19 cellular contexts compared by ENCODE assay signal in genomic region chr2:177886824-177887223, GRCh38.
"Had no signal": no experiment of that assay in that cellular context is flagged by ENCODE, and none has a peak within 500 bp of the region (broad histone marks: within the 10 kb centered on the region; RNA-seq: fewer than 3 reads in every experiment).

No MANE protein-coding gene starts in this region.

- ATAC-seq: foreskin keratinocyte; natural killer cell; pancreas; stimulated activated naive B cell treated with anti-CD40 and anti-IgM and Interleukin-4, amounts not matched to agents 10 μg/mL and 1 μg/mL and 100 μg/mL, for 72 hours; upper lobe of right lung had no signal

- H3K27me3 ChIP-seq: esophagus muscularis mucosa, neutrophil, pancreas, right atrium auricular region, transverse colon, upper lobe of right lung, uterus had no signal

- H3K9me3 ChIP-seq: esophagus muscularis mucosa, neutrophil, pancreas, right atrium auricular region, thoracic aorta, transverse colon, upper lobe of right lung, uterus had no signal

- H3K27ac ChIP-seq: coronary artery, esophagus muscularis mucosa, foreskin keratinocyte, neutrophil, pancreas, right atrium auricular region, thoracic aorta, upper lobe of right lung, uterus had no signal

- H3K4me1 ChIP-seq: esophagus muscularis mucosa, foreskin keratinocyte, pancreas, upper lobe of right lung, uterus had no signal

- H3K4me3 ChIP-seq: coronary artery, esophagus muscularis mucosa, pancreas, right atrium auricular region, thoracic aorta, transverse colon, upper lobe of right lung, uterus had no signal

- DNase-seq: dermis blood vessel endothelial cell; effector memory CD4-positive, alpha-beta T cell; foreskin keratinocyte; mesenchymal stem cell; midbrain; natural killer cell; pancreas; small intestine; stimulated activated CD4-positive, alpha-beta T cell treated with anti-CD3 and anti-CD28 coated beads, Interleukin-15, amount 100 ng/mL, for 24 hours; stimulated activated CD4-positive, alpha-beta T cell treated with anti-CD3 and anti-CD28 coated beads, Interleukin-2, amount 100 ng/mL, for 48 hours; stimulated activated naive B cell treated with anti-CD40 and anti-IgM and Interleukin-4, amounts not matched to agents 10 μg/mL and 1 μg/mL and 100 μg/mL, for 72 hours; transverse colon; upper lobe of right lung; uterus had no signal

- H3K36me3 ChIP-seq: esophagus muscularis mucosa, neutrophil, pancreas, right atrium auricular region, thoracic aorta, transverse colon, upper lobe of right lung, uterus had no signal
